In the genomic region with DNA sequence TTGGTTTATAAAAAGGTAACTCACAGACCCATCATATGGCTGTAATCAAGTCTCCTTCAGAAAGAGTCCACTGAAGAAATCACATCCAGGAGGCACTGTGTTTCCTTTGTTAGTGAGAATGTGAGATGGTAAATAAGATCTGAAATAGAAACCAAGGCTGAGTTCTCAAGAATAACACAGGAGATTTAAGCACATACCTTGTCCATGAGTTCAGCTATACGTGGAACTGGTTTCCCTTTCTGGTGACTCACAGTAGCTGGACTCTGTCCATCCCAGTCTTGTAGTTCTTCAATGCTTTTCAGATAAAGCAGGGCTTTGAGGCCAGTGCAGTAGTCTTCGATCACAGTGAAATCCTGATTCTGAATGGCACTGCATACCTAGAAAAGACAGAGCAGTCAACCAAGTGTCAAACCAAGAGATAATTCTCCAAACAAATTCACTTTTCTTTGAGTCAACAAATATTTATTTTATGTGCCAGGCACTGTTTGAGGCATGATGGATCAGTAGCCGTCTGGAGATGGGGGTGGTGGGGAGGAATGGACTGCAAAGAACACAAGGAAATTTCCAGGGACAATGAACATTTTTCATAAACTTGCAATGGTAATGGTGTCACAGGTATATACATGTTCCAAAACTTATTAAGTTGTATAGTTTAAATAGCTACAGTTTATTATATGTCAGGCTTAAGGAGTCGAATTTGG, we compare ENCODE assay signal across 13 cellular contexts.
DNase-seq lines count a peak whose midpoint lies in the region; ATAC-seq and TF ChIP-seq lines count a peak whose summit lies in the region.
"Had no signal": no experiment of that assay in that cellular context is flagged by ENCODE, and none has a peak within 500 bp of the region (broad histone marks: within the 10 kb centered on the region; RNA-seq: fewer than 3 reads in every experiment).

No MANE protein-coding gene starts in this region.

- peak overlapping the region; percentile 20; the same call in 1 of the 2 replicates for H2AFZ ChIP-seq in PC-3 (ENCODE audit: low read length)

- H3K36me3 ChIP-seq in PC-3 (ENCODE audit: low read depth, low read length): no peaks in the 10 kb centered on the region

- no peaks in the 10 kb centered on the region for H3K9me3 ChIP-seq in PC-3 (ENCODE audit: low read length)

- peak; percentile 55 for TF ChIP-seq CTCF in PC-3 (conservative IDR thresholded peaks at IDR 0.05; ENCODE audit: low read depth, low read length)
- TF ChIP-seq CTCF in omental fat pad (IDR thresholded peaks at IDR 0.05): no peak

- no peaks in the 10 kb centered on the region for H3F3A ChIP-seq in PC-3 (ENCODE audit: low read length, unreplicated experiment)

- BruUV-seq in PC-3 (replicated peaks; lab: Mats Ljungman, UMichigan): no TSS peak

- ATAC-seq in PC-3 (peak; percentile 94), omental fat pad (ENCODE audit: low FRiP score) (no peak)

- no peak overlapping the region for H3K9ac ChIP-seq in PC-3 (ENCODE audit: low read length)

- in situ Hi-C loops in Caki2 (cut with HindIII; ENCODE audit: low pct_unique_long_range_greater_than_20kb, low sequenced_read_pairs): no loop called here

- no peaks in the 10 kb centered on the region for H4K20me1 ChIP-seq in PC-3 (ENCODE audit: low read length)

- POLR2A ChIA-PET in PC-3 (lab: Charles Lee; ENCODE audit: unreplicated experiment): interaction anchor here (0.5 kb wide), 1 partner anchor 347 kb away, joined by 3 read pairs; no protein-coding TSS in a partner anchor

- CTCF ChIA-PET in PC-3 (lab: Charles Lee): interaction anchor here (1.0 kb wide), 1 partner anchor 54 kb away, joined by 5 read pairs; no protein-coding TSS in a partner anchor

- H3K4me3 ChIP-seq in PC-3 (ENCODE audit: low read length): peak overlapping the region; percentile 21; the same call in 1 of the 2 replicates

- no peaks in the 10 kb centered on the region for H3K9me2 ChIP-seq in PC-3 (replicated peaks; ENCODE audit: low read length)

- H3K27ac ChIP-seq in PC-3 (ENCODE audit: low read length) (peak overlapping the region; percentile 55), epithelial cell of prostate (peak overlapping the region; percentile 13)

- H3K4me1 ChIP-seq in PC-3 (ENCODE audit: insufficient read depth, low read length): peaks cover 37% of the 10 kb centered on the region

- H3K4me2 ChIP-seq in PC-3 (ENCODE audit: low read length): peak overlapping the region; percentile 57

- no peaks in the 10 kb centered on the region for H3K27me3 ChIP-seq in PC-3 (ENCODE audit: low read length)

- DNase-seq in Caki2 (ENCODE audit: low read depth): peak; percentile 64
- peak; percentile 98 for DNase-seq in PC-3
- peak; percentile 84 for DNase-seq in epithelial cell of prostate (ENCODE audit: low read depth, low spot score)
- DNase-seq in non-pigmented ciliary epithelial cell (ENCODE audit: low read depth): peak; percentile 98
- DNase-seq in omental fat pad (ENCODE audit: low spot score): no peak
- DNase-seq in NCI-H1105 treated with DMSO at 0.1 percent for 48 hours (lab: John Stamatoyannopoulos, UW): no peak
- DNase-seq in NCI-H1092 (lab: John Stamatoyannopoulos, UW): no peak
- DNase-seq in NCI-H2107 (lab: John Stamatoyannopoulos, UW): no peak
- DNase-seq: activated CD4-positive, alpha-beta T cell treated with anti-CD3 and anti-CD28 coated beads, Interleukin-2, amount 50 U/mL, for 4 hours; amygdala; GF-D8; MV-4-11; OCI-M1 had no signal

- no peaks in the 10 kb centered on the region for H3K79me2 ChIP-seq in PC-3 (ENCODE audit: low read length)

- intact Hi-C loops in PC-3 (cut with micrococcal nuclease): loop anchor here (2.0 to 5.0 kb wide), 3 partner anchors 48 to 628 kb away; no protein-coding TSS in a partner anchor

Comparison
In these comparisons a context has a peak if more than half of its experiments do, and no peak if none do; other contexts are left out.
1. DNase-seq: peak in Caki2 (single experiment), PC-3 (single experiment), epithelial cell of prostate (single experiment) and non-pigmented ciliary epithelial cell (single experiment); none in omental fat pad (single experiment), NCI-H1105 treated with DMSO at 0.1 percent for 48 hours (single experiment), NCI-H1092 (single experiment) and NCI-H2107 (single experiment).